Comparison of ENCODE assay signal across 1 cellular context in genomic region chr1:194959795-194960194, GRCh38.
TF ChIP-seq lines count a peak whose summit lies in the region.

No MANE protein-coding gene starts in this region.

TF ChIP-seq in HepG2, 621 proteins besides CTCF, POLR2A, EP300 and RAD21 (continued from another document):
- no peak for TF ChIP-seq GLMP (CRISPR knock-in tag; IDR thresholded peaks at IDR 0.05; ENCODE audit: borderline replicate concordance)
- no peak for TF ChIP-seq ARID4A (CRISPR knock-in tag; IDR thresholded peaks at IDR 0.05; ENCODE audit: borderline replicate concordance)
- TF ChIP-seq FOXK2 (IDR thresholded peaks at IDR 0.05) = no peak
- TF ChIP-seq ISX (CRISPR knock-in tag; conservative IDR thresholded peaks at IDR 0.05) = no peak
- TF ChIP-seq ZNF780A (CRISPR knock-in tag; IDR thresholded peaks at IDR 0.05) = no peak
- no peak for TF ChIP-seq HOXA9 (CRISPR knock-in tag; IDR thresholded peaks at IDR 0.05; ENCODE audit: borderline replicate concordance)
- no peak for TF ChIP-seq FLYWCH1 (CRISPR knock-in tag; IDR thresholded peaks at IDR 0.05)
- TF ChIP-seq ZNF3 (CRISPR knock-in tag; IDR thresholded peaks at IDR 0.05) = no peak
- no peak for TF ChIP-seq ZNF331 (CRISPR knock-in tag; IDR thresholded peaks at IDR 0.05)
